In the genomic region with DNA sequence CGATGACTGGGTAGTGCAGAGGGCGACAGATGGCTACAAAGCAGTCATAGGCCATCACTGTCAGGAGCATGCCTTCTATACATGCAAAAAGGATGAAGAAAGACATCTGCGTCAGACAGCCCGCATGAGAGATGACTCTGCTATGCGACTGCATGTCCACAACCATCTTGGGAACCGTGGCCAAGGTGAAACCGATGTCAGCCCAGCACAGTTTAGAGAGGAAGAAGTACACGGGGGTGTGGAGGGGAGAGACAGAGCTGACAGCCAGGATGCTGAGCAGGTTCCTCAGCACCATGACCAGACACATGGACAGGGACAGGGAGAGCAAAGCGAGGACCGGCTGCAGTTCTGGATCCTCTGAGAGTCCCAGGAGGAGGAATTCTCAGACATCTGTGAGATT, we compare ENCODE assay signal across 6 cellular contexts. TPM values are rescaled to one million over a fixed set of nuclear protein-coding genes. Genes with fewer than 3 reads are reported as not detected.
"Had no signal": no experiment of that assay in that cellular context is flagged by ENCODE, and none has a peak within 500 bp of the region (broad histone marks: within the 10 kb centered on the region; RNA-seq: fewer than 3 reads in every experiment).

No MANE protein-coding gene starts in this region.

RNA-seq across cellular contexts. Expression of a gene that starts 41.6 kb away (rescaled TPM):
- total RNA-seq: GM23248, HFFc6 had no signal

RNA-seq across cellular contexts. Expression of a gene that starts 44.7 kb away (rescaled TPM):
- total RNA-seq: GM23248, GM23338, H1, H4, H9, HFFc6 had no signal
- polyA plus RNA-seq: GM23248, GM23338, H1 had no signal
